ENCODE assay signal across 9 cellular contexts in genomic region chr11:110093407-110094297, GRCh38. TPM values are rescaled to one million over a fixed set of nuclear protein-coding genes. Genes with fewer than 3 reads are reported as not detected.
DNase-seq lines count a peak whose midpoint lies in the region; ATAC-seq and TF ChIP-seq lines count a peak whose summit lies in the region.
"Had no signal": no experiment of that assay in that cellular context is flagged by ENCODE, and none has a peak within 500 bp of the region (broad histone marks: within the 10 kb centered on the region; RNA-seq: fewer than 3 reads in every experiment).

No MANE protein-coding gene starts in this region.

- H3K4me3 Mint-ChIP-seq in IgD-negative memory B cell (peak overlapping the region; percentile 60 to 91 (median 64)), T-cell (peak overlapping the region; percentile 57 to 72 (median 67))
- H3K4me3 Mint-ChIP-seq in effector memory CD8-positive, alpha-beta T cell = peak overlapping the region; percentile 60

- H3K27me3 Mint-ChIP-seq in IgD-negative memory B cell (peaks cover 40% of the 10 kb centered on the region), T-cell (peaks cover 42 to 44% of the 10 kb centered on the region in 2 donors)
- H3K27me3 Mint-ChIP-seq in effector memory CD8-positive, alpha-beta T cell = peaks cover 35 to 40% of the 10 kb centered on the region in 2 donors

- H3K27me3 ChIP-seq in lung (ENCODE audit: control insufficient read depth, insufficient read depth) (no peaks in the 10 kb centered on the region), subcutaneous abdominal adipose tissue (ENCODE audit: control insufficient read depth in 5 of 5, insufficient read depth in 4 of 5, low read length in 5 of 5) (no peaks in the 10 kb centered on the region)

- peaks cover 5 to 12% (median 9%) of the 10 kb centered on the region in 3 donors for H3K4me1 Mint-ChIP-seq in IgD-negative memory B cell
- H3K4me1 Mint-ChIP-seq in T-cell = peaks cover 5 to 12% (median 12%) of the 10 kb centered on the region in 3 donors
- peaks cover 0 to 4% of the 10 kb centered on the region in 2 donors for H3K4me1 Mint-ChIP-seq in effector memory CD8-positive, alpha-beta T cell (ENCODE audit: low read depth in 2 of 2)

- ATAC-seq in GM21529 (IDR thresholded peaks at IDR 0.05; ENCODE audit: unreplicated experiment) (peak; percentile 24), T-cell (replicated peaks in 1 of 4) (peak in 3 of 4 experiments; percentile 9 to 20 (median 14)), lung (ENCODE audit: insufficient read depth, low FRiP score) (peak; percentile 45)
- ATAC-seq in effector memory CD8-positive, alpha-beta T cell (replicated peaks) = no peak

- POLR2A ChIA-PET in T-cell (lab: Charles Lee) = no interaction called here

- 1% methylated on average over 60 to 80 of the region's 80 CpGs for WGBS in lung, 2 donors

- H3K9me3 Mint-ChIP-seq in IgD-negative memory B cell (peaks cover 0 to 2% (median 0%) of the 10 kb centered on the region in 3 donors), T-cell (no peaks in the 10 kb centered on the region)
- H3K9me3 Mint-ChIP-seq in effector memory CD8-positive, alpha-beta T cell = no peaks in the 10 kb centered on the region

- CTCF ChIA-PET in T-cell (lab: Charles Lee) = no interaction called here

- H3K4me3 ChIP-seq in lung (peak overlapping the region; percentile 91), subcutaneous abdominal adipose tissue (ENCODE audit: low read depth in 1 of 5, low read length in 5 of 5) (peak overlapping the region; percentile 63 to 84 (median 77))

- H3K9me3 ChIP-seq in lung (ENCODE audit: control insufficient read depth in 2 of 2, insufficient read depth in 1 of 2, low read length in 1 of 2) (no peaks in the 10 kb centered on the region), subcutaneous abdominal adipose tissue (ENCODE audit: control insufficient read depth in 5 of 5, low read length in 5 of 5) (no peaks in the 10 kb centered on the region)

- H3K9ac ChIP-seq in subcutaneous abdominal adipose tissue (ENCODE audit: low read length in 5 of 5) = peak overlapping the region; percentile 47 to 88 (median 79)

- peak; percentile 7 for DNase-seq in NCI-H1436 (lab: John Stamatoyannopoulos, UW)
- no peak for DNase-seq in NCI-H1436 treated with DMSO at 0.1 percent for 48 hours (lab: John Stamatoyannopoulos, UW)
- no peak for DNase-seq in T-cell
- DNase-seq in effector memory CD8-positive, alpha-beta T cell = no peak
- DNase-seq in lung (ENCODE audit: low spot score) = peak; percentile 35
- DNase-seq: DND-41 had no signal

- H3K36me3 Mint-ChIP-seq in IgD-negative memory B cell (no peaks in the 10 kb centered on the region), T-cell (no peaks in the 10 kb centered on the region)
- no peaks in the 10 kb centered on the region for H3K36me3 Mint-ChIP-seq in effector memory CD8-positive, alpha-beta T cell (ENCODE audit: insufficient read depth)

- H3K36me3 ChIP-seq in lung (ENCODE audit: control insufficient read depth in 2 of 2, insufficient read depth in 2 of 2, low read length in 2 of 2) = no peaks in the 10 kb centered on the region
- no peaks in the 10 kb centered on the region for H3K36me3 ChIP-seq in subcutaneous abdominal adipose tissue (ENCODE audit: control insufficient read depth in 5 of 5, insufficient read depth in 5 of 5, low read length in 5 of 5)

- peak overlapping the region; percentile 92 to 99 for H3K27ac ChIP-seq in lung (ENCODE audit: low read depth in 1 of 2, low read length in 1 of 2)
- H3K27ac ChIP-seq in subcutaneous abdominal adipose tissue (ENCODE audit: low read depth, low read length) = peak overlapping the region; percentile 72

- H3K4me1 ChIP-seq in lung (ENCODE audit: control insufficient read depth in 2 of 2, insufficient read depth in 2 of 2, low read length in 2 of 2) = peaks cover 0 to 5% of the 10 kb centered on the region in 2 donors
- peaks cover 5 to 23% (median 14%) of the 10 kb centered on the region in 5 donors for H3K4me1 ChIP-seq in subcutaneous abdominal adipose tissue (ENCODE audit: control insufficient read depth in 5 of 5, insufficient read depth in 5 of 5, low read length in 5 of 5)

- no peak overlapping the region for H3K27ac Mint-ChIP-seq in IgD-negative memory B cell
- no peak overlapping the region for H3K27ac Mint-ChIP-seq in T-cell
- H3K27ac Mint-ChIP-seq in effector memory CD8-positive, alpha-beta T cell = no peak overlapping the region

- TF ChIP-seq CTCF in lung (IDR thresholded peaks at IDR 0.05; ENCODE audit: control extremely low read depth, extremely low read depth) = no peak

RNA-seq across cellular contexts. Expression of gene ZC3H12C, which starts 0.5 kb away (rescaled TPM):
- polyA plus RNA-seq in IgD-negative memory B cell (not detected), lung (1 to 10 TPM; 3.4 to 4.0 TPM)
- total RNA-seq in T-cell (under 1 TPM; 0.10 to 0.23 (median 0.14) TPM), lung (10 to 100 TPM; 14.2 to 27.1 TPM)

Comparison
In these comparisons a context has a peak if more than half of its experiments do, and no peak if none do; other contexts are left out.
1. DNase-seq: peak in NCI-H1436 (single experiment) and lung (single experiment); none in NCI-H1436 treated with DMSO at 0.1 percent for 48 hours (single experiment), T-cell (0 of 34) and effector memory CD8-positive, alpha-beta T cell (0 of 3).
2. RNA of gene ZC3H12C, which starts 0.5 kb away (total RNA-seq): 14.2 to 27.1 TPM in lung; 0.10 to 0.23 TPM in T-cell; every median in the first group is over 10 times any median in the second.
3. Peak in every context shown above with its lines, with median percentiles within 50 percentile points of each other: H3K4me3 Mint-ChIP-seq.